9 cellular contexts compared by ENCODE assay signal in the genomic region with DNA sequence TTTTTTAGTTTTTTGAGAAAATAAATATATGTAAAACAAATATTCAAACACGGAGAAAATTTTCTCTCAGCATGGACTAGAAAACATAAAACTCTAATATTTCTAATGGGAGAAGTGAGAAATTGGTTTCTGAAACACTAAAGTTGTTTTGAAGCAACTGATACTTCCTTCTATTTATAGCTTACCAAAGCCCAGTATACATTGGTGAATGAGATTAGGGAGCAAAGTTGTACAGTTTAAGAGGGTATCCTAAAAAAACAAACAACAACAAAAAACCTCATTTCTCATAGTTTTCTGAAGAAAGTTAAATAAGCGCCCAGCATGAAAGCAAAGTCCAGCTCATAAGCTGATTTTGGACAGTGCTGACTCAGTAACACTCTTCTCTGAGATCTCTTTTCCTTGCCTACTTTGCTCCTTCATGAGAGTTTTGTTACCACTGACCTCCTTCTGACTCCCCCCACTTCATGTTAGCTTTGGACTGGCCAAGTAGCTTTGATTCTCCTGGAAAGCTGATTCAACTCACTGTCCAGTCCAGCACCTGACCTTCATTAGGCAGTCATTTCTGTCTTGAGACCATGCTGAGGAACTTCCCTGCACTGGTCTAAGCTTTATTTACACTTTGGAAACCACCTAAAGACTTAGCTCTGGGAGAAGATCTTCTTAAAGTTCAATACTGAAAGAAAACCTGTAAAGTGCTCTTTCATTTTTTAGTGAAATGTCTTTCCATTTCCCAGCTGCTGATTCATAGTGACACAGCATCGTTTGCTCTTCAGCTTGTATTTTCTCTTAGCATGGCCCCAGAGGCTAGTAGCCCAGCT.
DNase-seq lines count a peak whose midpoint lies in the region; ATAC-seq lines count a peak whose summit lies in the region.
"Had no signal": no experiment of that assay in that cellular context is flagged by ENCODE, and none has a peak within 500 bp of the region (broad histone marks: within the 10 kb centered on the region; RNA-seq: fewer than 3 reads in every experiment).

No MANE protein-coding gene starts in this region.

- ATAC-seq in GM19025 (IDR thresholded peaks at IDR 0.05; ENCODE audit: low read depth, unreplicated experiment) = peak; percentile 92
- peak; percentile 87 for ATAC-seq in GM21737 (IDR thresholded peaks at IDR 0.05; ENCODE audit: unreplicated experiment)
- ATAC-seq in HG03460 (IDR thresholded peaks at IDR 0.05; ENCODE audit: unreplicated experiment) = peak; percentile 91
- peak; percentile 62 for ATAC-seq in memory B cell (ENCODE audit: low read depth)

- peaks cover 8% of the 10 kb centered on the region for H3K4me1 Mint-ChIP-seq in memory B cell

- H3K27me3 Mint-ChIP-seq in memory B cell = no peaks in the 10 kb centered on the region

- peak overlapping the region; percentile 57 for H3K27ac Mint-ChIP-seq in memory B cell

- DNase-seq in memory B cell (ENCODE audit: low spot score in 2 of 2) = no peak
- DNase-seq in SW480 (ENCODE audit: low spot score) = no peak
- no peak for DNase-seq in foreskin melanocyte
- no peak for DNase-seq in activated CD4-positive, CD25-positive, alpha-beta regulatory T cell (lab: John Stamatoyannopoulos, UW)
- DNase-seq: MV-4-11; stimulated activated CD4-positive, alpha-beta T cell treated with anti-CD3 and anti-CD28 coated beads, Interleukin-4, amount 100 ng/mL, for 1 hour had no signal

- H3K9me3 Mint-ChIP-seq in memory B cell = peaks cover 3% of the 10 kb centered on the region

- no peaks in the 10 kb centered on the region for H3K36me3 Mint-ChIP-seq in memory B cell

- H3K4me3 Mint-ChIP-seq in memory B cell = peak overlapping the region; percentile 43
